Comparison of ENCODE assay signal across 10 cellular contexts in the genomic region with DNA sequence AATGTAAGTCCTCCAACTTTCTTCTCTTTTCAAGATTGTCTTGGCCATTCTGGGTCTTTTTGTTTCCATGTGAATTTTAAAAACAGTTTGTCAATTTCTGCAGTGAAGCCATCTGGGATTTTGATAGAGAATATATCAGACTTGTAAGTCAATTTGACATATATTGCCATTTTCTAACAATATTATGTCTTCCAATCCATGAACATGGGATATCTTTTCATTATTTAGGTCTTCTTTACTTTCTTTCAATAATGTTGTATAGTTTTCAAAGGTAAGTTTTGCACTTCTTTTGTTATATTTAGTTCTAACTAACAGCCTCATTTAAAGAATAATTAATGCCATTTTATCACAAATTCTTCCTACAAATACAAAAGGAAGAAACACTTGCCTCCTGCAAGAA.
"Had no signal": no experiment of that assay in that cellular context is flagged by ENCODE, and none has a peak within 500 bp of the region (broad histone marks: within the 10 kb centered on the region; RNA-seq: fewer than 3 reads in every experiment).

No MANE protein-coding gene starts in this region.

- H3K27ac ChIP-seq: GM23248 had no signal

- H3K4me1 ChIP-seq: HAP-1 had no signal

- FAIRE-seq: H1, H54 had no signal

- H3K36me3 ChIP-seq: HAP-1 had no signal

- H3K4me3 ChIP-seq: GM23248, GM23338, HAP-1 had no signal

- H3K9me3 ChIP-seq: HAP-1 had no signal

- DNase-seq: GM23248, GOT3, H9, HCEC 1CT, HFFc6 had no signal

- ATAC-seq: GM23338, HCT116 had no signal
